Comparison of ENCODE assay signal across 1 cellular context in the genomic region with DNA sequence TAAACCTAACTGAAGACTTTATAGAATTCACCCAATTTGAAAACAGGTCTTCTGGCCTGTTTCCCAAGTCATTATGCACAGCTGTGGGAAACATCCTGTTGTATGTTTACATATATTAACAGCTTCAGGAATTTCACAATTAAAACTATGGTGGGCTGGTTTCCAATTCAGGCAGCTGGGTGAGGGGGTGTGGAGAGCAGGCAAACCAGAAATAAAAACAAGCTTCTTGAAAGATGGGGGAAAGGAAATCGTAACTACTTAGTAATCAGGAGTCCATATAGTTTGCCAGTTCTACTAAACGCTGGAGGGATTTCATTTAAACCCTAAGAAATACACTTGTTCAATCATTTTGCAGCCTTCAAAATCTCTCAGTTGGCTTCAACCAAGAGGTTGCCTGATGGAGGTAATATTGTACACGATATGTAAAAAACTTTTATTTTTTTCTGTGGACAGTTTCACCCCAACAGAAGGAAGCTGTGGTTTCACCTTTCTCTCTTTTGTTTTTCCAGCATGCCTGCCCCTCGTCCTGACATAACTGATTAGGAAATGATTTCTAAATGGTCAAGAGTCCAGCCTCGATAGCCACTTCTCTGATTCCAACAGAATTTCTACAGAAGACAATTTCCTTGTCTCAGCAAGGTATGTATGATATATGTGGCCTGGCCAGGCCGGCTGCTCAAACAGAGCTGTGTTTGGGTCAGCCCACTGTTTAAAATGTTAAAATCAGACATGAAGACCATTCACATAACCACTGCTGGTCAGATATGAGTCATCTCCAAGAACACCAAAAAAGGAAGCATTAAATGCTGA.
TF ChIP-seq lines count a peak whose summit lies in the region.

No MANE protein-coding gene starts in this region.

TF ChIP-seq in K562, 482 proteins besides CTCF, POLR2A, EP300 and RAD21 (continued from another document and continues in another):
- no peak for TF ChIP-seq SP1 (CRISPR knock-in tag; IDR thresholded peaks at IDR 0.05)
- TF ChIP-seq PRPF4 (IDR thresholded peaks at IDR 0.05; ENCODE audit: insufficient read depth, low read depth, low read length, poor library complexity, severe bottlenecking) = no peak
- no peak for TF ChIP-seq KAT2B (IDR thresholded peaks at IDR 0.05; ENCODE audit: low read depth, low read length)
- TF ChIP-seq, protein P1, sequence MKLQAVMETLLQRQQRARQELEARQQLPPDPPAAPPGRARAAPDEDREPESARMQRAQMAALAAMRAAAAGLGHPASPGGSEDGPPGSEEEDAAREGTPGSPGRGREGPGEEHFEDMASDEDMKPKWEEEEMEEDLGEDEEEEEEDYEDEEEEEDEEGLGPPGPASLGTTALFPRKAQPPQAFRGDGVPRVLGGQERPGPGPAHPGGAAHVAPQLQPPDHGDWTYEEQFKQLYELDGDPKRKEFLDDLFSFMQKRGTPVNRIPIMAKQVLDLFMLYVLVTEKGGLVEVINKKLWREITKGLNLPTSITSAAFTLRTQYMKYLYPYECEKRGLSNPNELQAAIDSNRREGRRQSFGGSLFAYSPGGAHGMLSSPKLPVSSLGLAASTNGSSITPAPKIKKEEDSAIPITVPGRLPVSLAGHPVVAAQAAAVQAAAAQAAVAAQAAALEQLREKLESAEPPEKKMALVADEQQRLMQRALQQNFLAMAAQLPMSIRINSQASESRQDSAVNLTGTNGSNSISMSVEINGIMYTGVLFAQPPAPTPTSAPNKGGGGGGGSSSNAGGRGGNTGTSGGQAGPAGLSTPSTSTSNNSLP (IDR thresholded peaks at IDR 0.05; ENCODE audit: borderline replicate concordance, low read depth, low read length) = 0 out of 2 replicates have a peak, but pooled peaks have one; percentile 17
- TF ChIP-seq, protein P2, sequence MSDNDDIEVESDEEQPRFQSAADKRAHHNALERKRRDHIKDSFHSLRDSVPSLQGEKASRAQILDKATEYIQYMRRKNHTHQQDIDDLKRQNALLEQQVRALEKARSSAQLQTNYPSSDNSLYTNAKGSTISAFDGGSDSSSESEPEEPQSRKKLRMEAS (CRISPR knock-in tag; IDR thresholded peaks at IDR 0.05) = no peak
- no peak for TF ChIP-seq CHD2 (IDR thresholded peaks at IDR 0.05; ENCODE audit: low read depth, low read length)
- TF ChIP-seq ZKSCAN3 (CRISPR knock-in tag; IDR thresholded peaks at IDR 0.05) = no peak
- no peak for TF ChIP-seq MTA1 (IDR thresholded peaks at IDR 0.05; ENCODE audit: borderline replicate concordance)
- no peak for TF ChIP-seq CHCHD3 (CRISPR knock-in tag; IDR thresholded peaks at IDR 0.05)
- TF ChIP-seq PML (IDR thresholded peaks at IDR 0.05; ENCODE audit: low read length) = no peak; the same call in 1 of the 2 replicates
- TF ChIP-seq LCOR (CRISPR knock-in tag; IDR thresholded peaks at IDR 0.05) = 0 out of 2 replicates have a peak, but pooled peaks have one; percentile 43
- TF ChIP-seq JUN (IDR thresholded peaks at IDR 0.05; ENCODE audit: borderline replicate concordance, low read depth, low read length) = peak; percentile 30; the same call in 1 of the 2 replicates
- no peak for TF ChIP-seq JUN (CRISPR knock-in tag; IDR thresholded peaks at IDR 0.05; ENCODE audit: borderline replicate concordance)
- TF ChIP-seq, protein P3, sequence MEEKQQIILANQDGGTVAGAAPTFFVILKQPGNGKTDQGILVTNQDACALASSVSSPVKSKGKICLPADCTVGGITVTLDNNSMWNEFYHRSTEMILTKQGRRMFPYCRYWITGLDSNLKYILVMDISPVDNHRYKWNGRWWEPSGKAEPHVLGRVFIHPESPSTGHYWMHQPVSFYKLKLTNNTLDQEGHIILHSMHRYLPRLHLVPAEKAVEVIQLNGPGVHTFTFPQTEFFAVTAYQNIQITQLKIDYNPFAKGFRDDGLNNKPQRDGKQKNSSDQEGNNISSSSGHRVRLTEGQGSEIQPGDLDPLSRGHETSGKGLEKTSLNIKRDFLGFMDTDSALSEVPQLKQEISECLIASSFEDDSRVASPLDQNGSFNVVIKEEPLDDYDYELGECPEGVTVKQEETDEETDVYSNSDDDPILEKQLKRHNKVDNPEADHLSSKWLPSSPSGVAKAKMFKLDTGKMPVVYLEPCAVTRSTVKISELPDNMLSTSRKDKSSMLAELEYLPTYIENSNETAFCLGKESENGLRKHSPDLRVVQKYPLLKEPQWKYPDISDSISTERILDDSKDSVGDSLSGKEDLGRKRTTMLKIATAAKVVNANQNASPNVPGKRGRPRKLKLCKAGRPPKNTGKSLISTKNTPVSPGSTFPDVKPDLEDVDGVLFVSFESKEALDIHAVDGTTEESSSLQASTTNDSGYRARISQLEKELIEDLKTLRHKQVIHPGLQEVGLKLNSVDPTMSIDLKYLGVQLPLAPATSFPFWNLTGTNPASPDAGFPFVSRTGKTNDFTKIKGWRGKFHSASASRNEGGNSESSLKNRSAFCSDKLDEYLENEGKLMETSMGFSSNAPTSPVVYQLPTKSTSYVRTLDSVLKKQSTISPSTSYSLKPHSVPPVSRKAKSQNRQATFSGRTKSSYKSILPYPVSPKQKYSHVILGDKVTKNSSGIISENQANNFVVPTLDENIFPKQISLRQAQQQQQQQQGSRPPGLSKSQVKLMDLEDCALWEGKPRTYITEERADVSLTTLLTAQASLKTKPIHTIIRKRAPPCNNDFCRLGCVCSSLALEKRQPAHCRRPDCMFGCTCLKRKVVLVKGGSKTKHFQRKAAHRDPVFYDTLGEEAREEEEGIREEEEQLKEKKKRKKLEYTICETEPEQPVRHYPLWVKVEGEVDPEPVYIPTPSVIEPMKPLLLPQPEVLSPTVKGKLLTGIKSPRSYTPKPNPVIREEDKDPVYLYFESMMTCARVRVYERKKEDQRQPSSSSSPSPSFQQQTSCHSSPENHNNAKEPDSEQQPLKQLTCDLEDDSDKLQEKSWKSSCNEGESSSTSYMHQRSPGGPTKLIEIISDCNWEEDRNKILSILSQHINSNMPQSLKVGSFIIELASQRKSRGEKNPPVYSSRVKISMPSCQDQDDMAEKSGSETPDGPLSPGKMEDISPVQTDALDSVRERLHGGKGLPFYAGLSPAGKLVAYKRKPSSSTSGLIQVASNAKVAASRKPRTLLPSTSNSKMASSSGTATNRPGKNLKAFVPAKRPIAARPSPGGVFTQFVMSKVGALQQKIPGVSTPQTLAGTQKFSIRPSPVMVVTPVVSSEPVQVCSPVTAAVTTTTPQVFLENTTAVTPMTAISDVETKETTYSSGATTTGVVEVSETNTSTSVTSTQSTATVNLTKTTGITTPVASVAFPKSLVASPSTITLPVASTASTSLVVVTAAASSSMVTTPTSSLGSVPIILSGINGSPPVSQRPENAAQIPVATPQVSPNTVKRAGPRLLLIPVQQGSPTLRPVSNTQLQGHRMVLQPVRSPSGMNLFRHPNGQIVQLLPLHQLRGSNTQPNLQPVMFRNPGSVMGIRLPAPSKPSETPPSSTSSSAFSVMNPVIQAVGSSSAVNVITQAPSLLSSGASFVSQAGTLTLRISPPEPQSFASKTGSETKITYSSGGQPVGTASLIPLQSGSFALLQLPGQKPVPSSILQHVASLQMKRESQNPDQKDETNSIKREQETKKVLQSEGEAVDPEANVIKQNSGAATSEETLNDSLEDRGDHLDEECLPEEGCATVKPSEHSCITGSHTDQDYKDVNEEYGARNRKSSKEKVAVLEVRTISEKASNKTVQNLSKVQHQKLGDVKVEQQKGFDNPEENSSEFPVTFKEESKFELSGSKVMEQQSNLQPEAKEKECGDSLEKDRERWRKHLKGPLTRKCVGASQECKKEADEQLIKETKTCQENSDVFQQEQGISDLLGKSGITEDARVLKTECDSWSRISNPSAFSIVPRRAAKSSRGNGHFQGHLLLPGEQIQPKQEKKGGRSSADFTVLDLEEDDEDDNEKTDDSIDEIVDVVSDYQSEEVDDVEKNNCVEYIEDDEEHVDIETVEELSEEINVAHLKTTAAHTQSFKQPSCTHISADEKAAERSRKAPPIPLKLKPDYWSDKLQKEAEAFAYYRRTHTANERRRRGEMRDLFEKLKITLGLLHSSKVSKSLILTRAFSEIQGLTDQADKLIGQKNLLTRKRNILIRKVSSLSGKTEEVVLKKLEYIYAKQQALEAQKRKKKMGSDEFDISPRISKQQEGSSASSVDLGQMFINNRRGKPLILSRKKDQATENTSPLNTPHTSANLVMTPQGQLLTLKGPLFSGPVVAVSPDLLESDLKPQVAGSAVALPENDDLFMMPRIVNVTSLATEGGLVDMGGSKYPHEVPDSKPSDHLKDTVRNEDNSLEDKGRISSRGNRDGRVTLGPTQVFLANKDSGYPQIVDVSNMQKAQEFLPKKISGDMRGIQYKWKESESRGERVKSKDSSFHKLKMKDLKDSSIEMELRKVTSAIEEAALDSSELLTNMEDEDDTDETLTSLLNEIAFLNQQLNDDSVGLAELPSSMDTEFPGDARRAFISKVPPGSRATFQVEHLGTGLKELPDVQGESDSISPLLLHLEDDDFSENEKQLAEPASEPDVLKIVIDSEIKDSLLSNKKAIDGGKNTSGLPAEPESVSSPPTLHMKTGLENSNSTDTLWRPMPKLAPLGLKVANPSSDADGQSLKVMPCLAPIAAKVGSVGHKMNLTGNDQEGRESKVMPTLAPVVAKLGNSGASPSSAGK (IDR thresholded peaks at IDR 0.05) = peak; percentile 37; the same call in 1 of the 2 replicates
- TF ChIP-seq MXI1 (IDR thresholded peaks at IDR 0.05; ENCODE audit: low read depth, low read length) = no peak
- TF ChIP-seq, protein P4, sequence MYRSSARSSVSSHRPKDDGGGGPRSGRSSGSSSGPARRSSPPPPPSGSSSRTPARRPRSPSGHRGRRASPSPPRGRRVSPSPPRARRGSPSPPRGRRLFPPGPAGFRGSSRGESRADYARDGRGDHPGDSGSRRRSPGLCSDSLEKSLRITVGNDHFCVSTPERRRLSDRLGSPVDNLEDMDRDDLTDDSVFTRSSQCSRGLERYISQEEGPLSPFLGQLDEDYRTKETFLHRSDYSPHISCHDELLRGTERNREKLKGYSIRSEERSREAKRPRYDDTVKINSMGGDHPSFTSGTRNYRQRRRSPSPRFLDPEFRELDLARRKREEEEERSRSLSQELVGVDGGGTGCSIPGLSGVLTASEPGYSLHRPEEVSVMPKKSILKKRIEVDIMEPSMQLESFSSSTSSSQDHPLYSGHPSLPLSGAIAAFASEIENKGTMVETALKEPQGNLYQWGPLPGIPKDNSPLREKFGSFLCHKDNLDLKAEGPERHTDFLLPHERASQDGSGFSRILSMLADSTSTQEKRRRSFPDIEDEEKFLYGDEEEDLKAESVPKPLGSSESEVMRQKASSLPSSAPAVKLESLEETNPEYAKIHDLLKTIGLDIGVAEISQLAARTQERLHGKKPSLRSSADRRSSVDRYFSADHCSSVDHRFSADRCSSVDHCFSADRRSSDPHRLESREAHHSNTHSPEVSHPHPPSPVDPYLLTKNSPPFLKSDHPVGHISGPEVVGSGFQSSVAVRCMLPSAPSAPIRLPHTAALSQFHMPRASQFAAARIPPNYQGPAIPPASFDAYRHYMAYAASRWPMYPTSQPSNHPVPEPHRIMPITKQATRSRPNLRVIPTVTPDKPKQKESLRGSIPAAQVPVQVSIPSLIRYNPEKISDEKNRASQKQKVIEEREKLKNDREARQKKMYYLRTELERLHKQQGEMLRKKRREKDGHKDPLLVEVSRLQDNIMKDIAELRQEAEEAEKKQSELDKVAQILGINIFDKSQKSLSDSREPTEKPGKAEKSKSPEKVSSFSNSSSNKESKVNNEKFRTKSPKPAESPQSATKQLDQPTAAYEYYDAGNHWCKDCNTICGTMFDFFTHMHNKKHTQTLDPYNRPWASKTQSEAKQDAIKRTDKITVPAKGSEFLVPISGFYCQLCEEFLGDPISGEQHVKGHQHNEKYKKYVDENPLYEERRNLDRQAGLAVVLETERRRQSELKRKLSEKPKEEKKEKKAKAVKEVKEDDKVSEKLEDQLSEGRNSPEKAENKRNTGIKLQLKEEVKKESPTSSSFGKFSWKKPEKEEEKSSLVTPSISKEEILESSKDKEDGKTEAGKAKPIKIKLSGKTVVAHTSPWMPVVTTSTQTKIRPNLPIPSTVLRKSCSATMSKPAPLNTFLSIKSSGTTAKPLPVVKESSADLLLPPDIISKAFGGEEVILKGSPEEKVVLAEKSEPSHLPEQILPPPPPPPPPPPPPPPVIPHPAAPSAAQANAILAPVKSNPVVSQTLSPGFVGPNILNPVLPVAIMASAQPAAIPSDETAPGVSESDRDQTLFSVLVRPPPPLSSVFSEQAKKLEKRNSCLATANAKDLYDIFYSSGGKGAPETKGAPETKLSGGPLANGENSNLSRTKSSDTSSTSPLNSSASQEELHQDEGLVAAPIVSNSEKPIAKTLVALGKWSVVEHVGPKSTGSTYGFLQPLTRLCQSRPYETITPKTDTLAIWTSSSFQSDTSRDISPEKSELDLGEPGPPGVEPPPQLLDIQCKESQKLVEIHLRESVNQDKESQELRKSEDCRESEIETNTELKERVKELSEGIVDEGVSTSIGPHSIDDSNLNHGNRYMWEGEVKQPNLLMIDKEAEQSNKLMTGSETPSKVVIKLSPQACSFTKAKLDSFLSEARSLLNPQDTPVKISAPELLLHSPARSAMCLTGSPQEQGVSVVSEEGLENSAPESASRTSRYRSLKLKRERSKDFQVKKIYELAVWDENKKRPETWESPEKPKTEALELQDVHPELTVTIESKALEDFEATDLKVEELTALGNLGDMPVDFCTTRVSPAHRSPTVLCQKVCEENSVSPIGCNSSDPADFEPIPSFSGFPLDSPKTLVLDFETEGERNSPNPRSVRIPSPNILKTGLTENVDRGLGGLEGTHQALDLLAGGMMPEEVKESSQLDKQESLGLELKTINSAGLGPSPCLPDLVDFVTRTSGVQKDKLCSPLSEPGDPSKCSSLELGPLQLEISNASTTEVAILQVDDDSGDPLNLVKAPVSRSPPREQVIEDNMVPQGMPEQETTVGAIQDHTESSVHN (IDR thresholded peaks at IDR 0.05; ENCODE audit: borderline replicate concordance in 1 of 2, low read depth in 1 of 2) = no peak
- no peak for TF ChIP-seq ZNF282 (CRISPR knock-in tag; IDR thresholded peaks at IDR 0.05)
- TF ChIP-seq PTTG1 (tag; IDR thresholded peaks at IDR 0.05; ENCODE audit: low read depth) = no peak
- TF ChIP-seq, protein P5, sequence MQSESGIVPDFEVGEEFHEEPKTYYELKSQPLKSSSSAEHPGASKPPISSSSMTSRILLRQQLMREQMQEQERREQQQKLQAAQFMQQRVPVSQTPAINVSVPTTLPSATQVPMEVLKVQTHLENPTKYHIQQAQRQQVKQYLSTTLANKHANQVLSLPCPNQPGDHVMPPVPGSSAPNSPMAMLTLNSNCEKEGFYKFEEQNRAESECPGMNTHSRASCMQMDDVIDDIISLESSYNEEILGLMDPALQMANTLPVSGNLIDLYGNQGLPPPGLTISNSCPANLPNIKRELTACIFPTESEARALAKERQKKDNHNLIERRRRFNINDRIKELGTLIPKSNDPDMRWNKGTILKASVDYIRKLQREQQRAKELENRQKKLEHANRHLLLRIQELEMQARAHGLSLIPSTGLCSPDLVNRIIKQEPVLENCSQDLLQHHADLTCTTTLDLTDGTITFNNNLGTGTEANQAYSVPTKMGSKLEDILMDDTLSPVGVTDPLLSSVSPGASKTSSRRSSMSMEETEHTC (IDR thresholded peaks at IDR 0.05) = no peak
- TF ChIP-seq, protein P6, sequence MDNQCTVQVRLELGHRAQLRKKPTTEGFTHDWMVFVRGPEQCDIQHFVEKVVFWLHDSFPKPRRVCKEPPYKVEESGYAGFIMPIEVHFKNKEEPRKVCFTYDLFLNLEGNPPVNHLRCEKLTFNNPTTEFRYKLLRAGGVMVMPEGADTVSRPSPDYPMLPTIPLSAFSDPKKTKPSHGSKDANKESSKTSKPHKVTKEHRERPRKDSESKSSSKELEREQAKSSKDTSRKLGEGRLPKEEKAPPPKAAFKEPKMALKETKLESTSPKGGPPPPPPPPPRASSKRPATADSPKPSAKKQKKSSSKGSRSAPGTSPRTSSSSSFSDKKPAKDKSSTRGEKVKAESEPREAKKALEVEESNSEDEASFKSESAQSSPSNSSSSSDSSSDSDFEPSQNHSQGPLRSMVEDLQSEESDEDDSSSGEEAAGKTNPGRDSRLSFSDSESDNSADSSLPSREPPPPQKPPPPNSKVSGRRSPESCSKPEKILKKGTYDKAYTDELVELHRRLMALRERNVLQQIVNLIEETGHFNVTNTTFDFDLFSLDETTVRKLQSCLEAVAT (IDR thresholded peaks at IDR 0.05) = no peak
